In the genomic region with DNA sequence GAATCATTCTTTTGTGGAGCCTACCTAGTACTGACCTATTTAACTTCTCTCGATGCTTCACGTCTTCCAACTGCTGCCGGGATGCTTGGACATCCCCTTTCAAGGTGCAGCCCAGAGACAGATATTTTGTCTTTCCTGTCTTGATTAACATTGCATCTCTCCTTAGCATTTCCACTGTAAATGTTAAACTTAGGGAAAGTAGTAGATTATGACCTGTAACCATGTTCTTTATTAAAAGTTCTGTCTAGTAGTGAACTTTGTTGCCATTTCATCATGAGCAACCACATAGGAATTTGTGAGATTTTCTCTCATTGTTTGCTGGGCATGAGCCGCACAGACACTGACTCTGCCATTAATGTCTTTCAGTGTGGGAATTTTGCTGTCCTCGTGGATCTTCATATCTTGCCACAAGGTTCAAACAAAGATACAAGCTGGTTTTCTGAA, we compare ENCODE assay signal across 1 cellular context.
TF ChIP-seq lines count a peak whose summit lies in the region.

No MANE protein-coding gene starts in this region.

TF ChIP-seq in HepG2, 621 proteins besides CTCF, POLR2A, EP300 and RAD21 (continued from another document and continues in another):
- TF ChIP-seq, protein P1, sequence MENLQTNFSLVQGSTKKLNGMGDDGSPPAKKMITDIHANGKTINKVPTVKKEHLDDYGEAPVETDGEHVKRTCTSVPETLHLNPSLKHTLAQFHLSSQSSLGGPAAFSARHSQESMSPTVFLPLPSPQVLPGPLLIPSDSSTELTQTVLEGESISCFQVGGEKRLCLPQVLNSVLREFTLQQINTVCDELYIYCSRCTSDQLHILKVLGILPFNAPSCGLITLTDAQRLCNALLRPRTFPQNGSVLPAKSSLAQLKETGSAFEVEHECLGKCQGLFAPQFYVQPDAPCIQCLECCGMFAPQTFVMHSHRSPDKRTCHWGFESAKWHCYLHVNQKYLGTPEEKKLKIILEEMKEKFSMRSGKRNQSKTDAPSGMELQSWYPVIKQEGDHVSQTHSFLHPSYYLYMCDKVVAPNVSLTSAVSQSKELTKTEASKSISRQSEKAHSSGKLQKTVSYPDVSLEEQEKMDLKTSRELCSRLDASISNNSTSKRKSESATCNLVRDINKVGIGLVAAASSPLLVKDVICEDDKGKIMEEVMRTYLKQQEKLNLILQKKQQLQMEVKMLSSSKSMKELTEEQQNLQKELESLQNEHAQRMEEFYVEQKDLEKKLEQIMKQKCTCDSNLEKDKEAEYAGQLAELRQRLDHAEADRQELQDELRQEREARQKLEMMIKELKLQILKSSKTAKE (CRISPR knock-in tag; IDR thresholded peaks at IDR 0.05; ENCODE audit: borderline replicate concordance) = no peak
- TF ChIP-seq, protein P2, sequence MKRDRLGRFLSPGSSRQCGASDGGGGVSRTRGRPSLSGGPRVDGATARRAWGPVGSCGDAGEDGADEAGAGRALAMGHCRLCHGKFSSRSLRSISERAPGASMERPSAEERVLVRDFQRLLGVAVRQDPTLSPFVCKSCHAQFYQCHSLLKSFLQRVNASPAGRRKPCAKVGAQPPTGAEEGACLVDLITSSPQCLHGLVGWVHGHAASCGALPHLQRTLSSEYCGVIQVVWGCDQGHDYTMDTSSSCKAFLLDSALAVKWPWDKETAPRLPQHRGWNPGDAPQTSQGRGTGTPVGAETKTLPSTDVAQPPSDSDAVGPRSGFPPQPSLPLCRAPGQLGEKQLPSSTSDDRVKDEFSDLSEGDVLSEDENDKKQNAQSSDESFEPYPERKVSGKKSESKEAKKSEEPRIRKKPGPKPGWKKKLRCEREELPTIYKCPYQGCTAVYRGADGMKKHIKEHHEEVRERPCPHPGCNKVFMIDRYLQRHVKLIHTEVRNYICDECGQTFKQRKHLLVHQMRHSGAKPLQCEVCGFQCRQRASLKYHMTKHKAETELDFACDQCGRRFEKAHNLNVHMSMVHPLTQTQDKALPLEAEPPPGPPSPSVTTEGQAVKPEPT (CRISPR knock-in tag; IDR thresholded peaks at IDR 0.05; ENCODE audit: low read depth) = no peak
- TF ChIP-seq CREB1 (IDR thresholded peaks at IDR 0.05) (no peak), CREB1 (CRISPR knock-in tag; IDR thresholded peaks at IDR 0.05) (no peak), REXO4 (CRISPR knock-in tag; IDR thresholded peaks at IDR 0.05; ENCODE audit: borderline replicate concordance) (no peak), ZNF274 (CRISPR knock-in tag; IDR thresholded peaks at IDR 0.05) (no peak), ZSCAN12 (CRISPR knock-in tag; IDR thresholded peaks at IDR 0.05) (no peak), ATF7-NPFF (CRISPR knock-in tag; IDR thresholded peaks at IDR 0.05; ENCODE audit: low read depth) (no peak), ZNF232 (CRISPR knock-in tag; IDR thresholded peaks at IDR 0.05; ENCODE audit: borderline replicate concordance) (no peak), ZFP62 (CRISPR knock-in tag; IDR thresholded peaks at IDR 0.05) (no peak), TOE1 (CRISPR knock-in tag; IDR thresholded peaks at IDR 0.05) (no peak), AHR (CRISPR knock-in tag; IDR thresholded peaks at IDR 0.05) (no peak), IRF2 (CRISPR knock-in tag; IDR thresholded peaks at IDR 0.05) (peak; percentile 76; the same call in 1 of the 2 replicates), ZNF777 (CRISPR knock-in tag; IDR thresholded peaks at IDR 0.05) (no peak), ZBTB8A (CRISPR knock-in tag; IDR thresholded peaks at IDR 0.05; ENCODE audit: borderline replicate concordance, low read depth) (no peak), ZFP1 (CRISPR knock-in tag; IDR thresholded peaks at IDR 0.05) (no peak), ZBTB7A (CRISPR knock-in tag; IDR thresholded peaks at IDR 0.05) (no peak), HNRNPUL1 (IDR thresholded peaks at IDR 0.05; ENCODE audit: low read depth, low read length) (no peak), ZNF44 (CRISPR knock-in tag; IDR thresholded peaks at IDR 0.05) (no peak), ZNF891 (CRISPR knock-in tag; IDR thresholded peaks at IDR 0.05) (no peak), ZNF160 (CRISPR knock-in tag; IDR thresholded peaks at IDR 0.05) (no peak), EHMT2 (IDR thresholded peaks at IDR 0.05; ENCODE audit: borderline replicate concordance, low read depth, low read length) (peak; percentile 64; the same call in 1 of the 2 replicates), AGO2 (optimal IDR thresholded peaks at IDR 0.05; ENCODE audit: low read depth, low read length) (no peak), NR2C2 (CRISPR knock-in tag; IDR thresholded peaks at IDR 0.05; ENCODE audit: borderline replicate concordance) (no peak), HNRNPK (IDR thresholded peaks at IDR 0.05; ENCODE audit: low read depth, low read length, poor library complexity, severe bottlenecking) (no peak), ZNF839 (CRISPR knock-in tag; IDR thresholded peaks at IDR 0.05; ENCODE audit: borderline replicate concordance) (no peak), KLF11 (CRISPR knock-in tag; IDR thresholded peaks at IDR 0.05) (0 out of 2 replicates have a peak, but pooled peaks have one; percentile 25)
- TF ChIP-seq, protein P3, sequence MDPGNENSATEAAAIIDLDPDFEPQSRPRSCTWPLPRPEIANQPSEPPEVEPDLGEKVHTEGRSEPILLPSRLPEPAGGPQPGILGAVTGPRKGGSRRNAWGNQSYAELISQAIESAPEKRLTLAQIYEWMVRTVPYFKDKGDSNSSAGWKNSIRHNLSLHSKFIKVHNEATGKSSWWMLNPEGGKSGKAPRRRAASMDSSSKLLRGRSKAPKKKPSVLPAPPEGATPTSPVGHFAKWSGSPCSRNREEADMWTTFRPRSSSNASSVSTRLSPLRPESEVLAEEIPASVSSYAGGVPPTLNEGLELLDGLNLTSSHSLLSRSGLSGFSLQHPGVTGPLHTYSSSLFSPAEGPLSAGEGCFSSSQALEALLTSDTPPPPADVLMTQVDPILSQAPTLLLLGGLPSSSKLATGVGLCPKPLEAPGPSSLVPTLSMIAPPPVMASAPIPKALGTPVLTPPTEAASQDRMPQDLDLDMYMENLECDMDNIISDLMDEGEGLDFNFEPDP (CRISPR knock-in tag; conservative IDR thresholded peaks at IDR 0.05) = no peak
- TF ChIP-seq, protein P4, sequence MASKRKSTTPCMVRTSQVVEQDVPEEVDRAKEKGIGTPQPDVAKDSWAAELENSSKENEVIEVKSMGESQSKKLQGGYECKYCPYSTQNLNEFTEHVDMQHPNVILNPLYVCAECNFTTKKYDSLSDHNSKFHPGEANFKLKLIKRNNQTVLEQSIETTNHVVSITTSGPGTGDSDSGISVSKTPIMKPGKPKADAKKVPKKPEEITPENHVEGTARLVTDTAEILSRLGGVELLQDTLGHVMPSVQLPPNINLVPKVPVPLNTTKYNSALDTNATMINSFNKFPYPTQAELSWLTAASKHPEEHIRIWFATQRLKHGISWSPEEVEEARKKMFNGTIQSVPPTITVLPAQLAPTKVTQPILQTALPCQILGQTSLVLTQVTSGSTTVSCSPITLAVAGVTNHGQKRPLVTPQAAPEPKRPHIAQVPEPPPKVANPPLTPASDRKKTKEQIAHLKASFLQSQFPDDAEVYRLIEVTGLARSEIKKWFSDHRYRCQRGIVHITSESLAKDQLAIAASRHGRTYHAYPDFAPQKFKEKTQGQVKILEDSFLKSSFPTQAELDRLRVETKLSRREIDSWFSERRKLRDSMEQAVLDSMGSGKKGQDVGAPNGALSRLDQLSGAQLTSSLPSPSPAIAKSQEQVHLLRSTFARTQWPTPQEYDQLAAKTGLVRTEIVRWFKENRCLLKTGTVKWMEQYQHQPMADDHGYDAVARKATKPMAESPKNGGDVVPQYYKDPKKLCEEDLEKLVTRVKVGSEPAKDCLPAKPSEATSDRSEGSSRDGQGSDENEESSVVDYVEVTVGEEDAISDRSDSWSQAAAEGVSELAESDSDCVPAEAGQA (IDR thresholded peaks at IDR 0.05; ENCODE audit: low read depth) = no peak
- TF ChIP-seq, protein P4 (CRISPR knock-in tag; IDR thresholded peaks at IDR 0.05; ENCODE audit: borderline replicate concordance) = no peak
- TF ChIP-seq, protein P5, sequence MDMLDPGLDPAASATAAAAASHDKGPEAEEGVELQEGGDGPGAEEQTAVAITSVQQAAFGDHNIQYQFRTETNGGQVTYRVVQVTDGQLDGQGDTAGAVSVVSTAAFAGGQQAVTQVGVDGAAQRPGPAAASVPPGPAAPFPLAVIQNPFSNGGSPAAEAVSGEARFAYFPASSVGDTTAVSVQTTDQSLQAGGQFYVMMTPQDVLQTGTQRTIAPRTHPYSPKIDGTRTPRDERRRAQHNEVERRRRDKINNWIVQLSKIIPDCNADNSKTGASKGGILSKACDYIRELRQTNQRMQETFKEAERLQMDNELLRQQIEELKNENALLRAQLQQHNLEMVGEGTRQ (IDR thresholded peaks at IDR 0.05; ENCODE audit: low read depth, low read length) = no peak
- TF ChIP-seq, protein P5 (CRISPR knock-in tag; IDR thresholded peaks at IDR 0.05; ENCODE audit: borderline replicate concordance) = no peak
- TF ChIP-seq, protein P6, sequence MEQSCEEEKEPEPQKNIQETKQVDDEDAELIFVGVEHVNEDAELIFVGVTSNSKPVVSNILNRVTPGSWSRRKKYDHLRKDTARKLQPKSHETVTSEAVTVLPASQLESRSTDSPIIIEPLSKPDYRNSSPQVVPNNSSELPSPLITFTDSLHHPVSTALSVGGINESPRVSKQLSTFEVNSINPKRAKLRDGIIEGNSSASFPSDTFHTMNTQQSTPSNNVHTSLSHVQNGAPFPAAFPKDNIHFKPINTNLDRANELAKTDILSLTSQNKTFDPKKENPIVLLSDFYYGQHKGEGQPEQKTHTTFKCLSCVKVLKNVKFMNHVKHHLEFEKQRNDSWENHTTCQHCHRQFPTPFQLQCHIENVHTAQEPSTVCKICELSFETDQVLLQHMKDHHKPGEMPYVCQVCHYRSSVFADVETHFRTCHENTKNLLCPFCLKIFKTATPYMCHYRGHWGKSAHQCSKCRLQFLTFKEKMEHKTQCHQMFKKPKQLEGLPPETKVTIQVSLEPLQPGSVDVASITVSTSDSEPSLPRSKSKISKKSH (CRISPR knock-in tag; IDR thresholded peaks at IDR 0.05; ENCODE audit: borderline replicate concordance) = no peak
- TF ChIP-seq, protein P7, sequence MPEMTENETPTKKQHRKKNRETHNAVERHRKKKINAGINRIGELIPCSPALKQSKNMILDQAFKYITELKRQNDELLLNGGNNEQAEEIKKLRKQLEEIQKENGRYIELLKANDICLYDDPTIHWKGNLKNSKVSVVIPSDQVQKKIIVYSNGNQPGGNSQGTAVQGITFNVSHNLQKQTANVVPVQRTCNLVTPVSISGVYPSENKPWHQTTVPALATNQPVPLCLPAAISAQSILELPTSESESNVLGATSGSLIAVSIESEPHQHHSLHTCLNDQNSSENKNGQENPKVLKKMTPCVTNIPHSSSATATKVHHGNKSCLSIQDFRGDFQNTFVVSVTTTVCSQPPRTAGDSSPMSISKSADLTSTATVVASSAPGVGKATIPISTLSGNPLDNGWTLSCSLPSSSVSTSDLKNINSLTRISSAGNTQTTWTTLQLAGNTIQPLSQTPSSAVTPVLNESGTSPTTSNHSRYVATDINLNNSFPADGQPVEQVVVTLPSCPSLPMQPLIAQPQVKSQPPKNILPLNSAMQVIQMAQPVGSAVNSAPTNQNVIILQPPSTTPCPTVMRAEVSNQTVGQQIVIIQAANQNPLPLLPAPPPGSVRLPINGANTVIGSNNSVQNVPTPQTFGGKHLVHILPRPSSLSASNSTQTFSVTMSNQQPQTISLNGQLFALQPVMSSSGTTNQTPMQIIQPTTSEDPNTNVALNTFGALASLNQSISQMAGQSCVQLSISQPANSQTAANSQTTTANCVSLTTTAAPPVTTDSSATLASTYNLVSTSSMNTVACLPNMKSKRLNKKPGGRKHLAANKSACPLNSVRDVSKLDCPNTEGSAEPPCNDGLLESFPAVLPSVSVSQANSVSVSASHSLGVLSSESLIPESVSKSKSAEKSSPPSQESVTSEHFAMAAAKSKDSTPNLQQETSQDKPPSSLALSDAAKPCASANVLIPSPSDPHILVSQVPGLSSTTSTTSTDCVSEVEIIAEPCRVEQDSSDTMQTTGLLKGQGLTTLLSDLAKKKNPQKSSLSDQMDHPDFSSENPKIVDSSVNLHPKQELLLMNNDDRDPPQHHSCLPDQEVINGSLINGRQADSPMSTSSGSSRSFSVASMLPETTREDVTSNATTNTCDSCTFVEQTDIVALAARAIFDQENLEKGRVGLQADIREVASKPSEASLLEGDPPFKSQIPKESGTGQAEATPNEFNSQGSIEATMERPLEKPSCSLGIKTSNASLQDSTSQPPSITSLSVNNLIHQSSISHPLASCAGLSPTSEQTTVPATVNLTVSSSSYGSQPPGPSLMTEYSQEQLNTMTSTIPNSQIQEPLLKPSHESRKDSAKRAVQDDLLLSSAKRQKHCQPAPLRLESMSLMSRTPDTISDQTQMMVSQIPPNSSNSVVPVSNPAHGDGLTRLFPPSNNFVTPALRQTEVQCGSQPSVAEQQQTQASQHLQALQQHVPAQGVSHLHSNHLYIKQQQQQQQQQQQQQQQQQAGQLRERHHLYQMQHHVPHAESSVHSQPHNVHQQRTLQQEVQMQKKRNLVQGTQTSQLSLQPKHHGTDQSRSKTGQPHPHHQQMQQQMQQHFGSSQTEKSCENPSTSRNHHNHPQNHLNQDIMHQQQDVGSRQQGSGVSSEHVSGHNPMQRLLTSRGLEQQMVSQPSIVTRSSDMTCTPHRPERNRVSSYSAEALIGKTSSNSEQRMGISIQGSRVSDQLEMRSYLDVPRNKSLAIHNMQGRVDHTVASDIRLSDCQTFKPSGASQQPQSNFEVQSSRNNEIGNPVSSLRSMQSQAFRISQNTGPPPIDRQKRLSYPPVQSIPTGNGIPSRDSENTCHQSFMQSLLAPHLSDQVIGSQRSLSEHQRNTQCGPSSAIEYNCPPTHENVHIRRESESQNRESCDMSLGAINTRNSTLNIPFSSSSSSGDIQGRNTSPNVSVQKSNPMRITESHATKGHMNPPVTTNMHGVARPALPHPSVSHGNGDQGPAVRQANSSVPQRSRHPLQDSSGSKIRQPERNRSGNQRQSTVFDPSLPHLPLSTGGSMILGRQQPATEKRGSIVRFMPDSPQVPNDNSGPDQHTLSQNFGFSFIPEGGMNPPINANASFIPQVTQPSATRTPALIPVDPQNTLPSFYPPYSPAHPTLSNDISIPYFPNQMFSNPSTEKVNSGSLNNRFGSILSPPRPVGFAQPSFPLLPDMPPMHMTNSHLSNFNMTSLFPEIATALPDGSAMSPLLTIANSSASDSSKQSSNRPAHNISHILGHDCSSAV (CRISPR knock-in tag; IDR thresholded peaks at IDR 0.05; ENCODE audit: borderline replicate concordance) = no peak
